18 cellular contexts compared by ENCODE assay signal in the genomic region with DNA sequence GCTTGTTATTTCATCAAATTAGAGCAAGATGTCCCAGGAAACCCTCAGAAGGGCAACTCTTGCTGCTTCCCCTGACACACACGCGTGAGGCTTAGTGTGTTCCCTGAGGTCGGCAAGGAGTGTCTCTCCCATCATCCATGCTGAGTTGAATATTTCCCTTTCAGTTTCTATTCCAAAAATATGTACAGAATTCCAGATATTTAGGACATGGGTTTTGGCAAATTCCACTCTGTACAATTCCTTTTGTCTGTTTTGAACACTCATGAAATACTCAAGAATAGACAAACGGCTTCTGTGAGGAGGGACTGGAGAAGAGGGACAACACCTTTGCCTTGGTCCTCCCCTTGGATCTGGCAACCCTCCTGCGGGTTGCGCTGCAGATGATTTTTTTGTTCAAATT.
DNase-seq lines count a peak whose midpoint lies in the region; ATAC-seq, FAIRE-seq and TF ChIP-seq lines count a peak whose summit lies in the region.
"Had no signal": no experiment of that assay in that cellular context is flagged by ENCODE, and none has a peak within 500 bp of the region (broad histone marks: within the 10 kb centered on the region; RNA-seq: fewer than 3 reads in every experiment).

No MANE protein-coding gene starts in this region.

- H3K36me3 ChIP-seq in GM23248 (ENCODE audit: low read depth) = peaks cover 94% of the 10 kb centered on the region
- H3K36me3 ChIP-seq in mucosa of descending colon (ENCODE audit: low read depth) = no peaks in the 10 kb centered on the region

- ATAC-seq in sciatic nerve (peak; percentile 36), mucosa of descending colon (no peak)
- no peak for ATAC-seq in naive thymus-derived CD8-positive, alpha-beta T cell
- ATAC-seq: A549, PC-3 had no signal

- no peak for TF ChIP-seq POLR2A in GM12892 (IDR thresholded peaks at IDR 0.05; ENCODE audit: low read depth, low read length)

- no peak for FAIRE-seq in GM12892 (lab: Jason Lieb, UNC)
- FAIRE-seq: GM19239 had no signal

- TF ChIP-seq CTCF in astrocyte of the spinal cord (IDR thresholded peaks at IDR 0.05; ENCODE audit: low read depth, low read length) (no peak), mucosa of descending colon (IDR thresholded peaks at IDR 0.05) (no peak)

- H3K9me3 Mint-ChIP-seq in naive thymus-derived CD8-positive, alpha-beta T cell = no peaks in the 10 kb centered on the region
- H3K9me3 Mint-ChIP-seq: CD4-positive, CD25-positive, alpha-beta regulatory T cell had no signal

- H3K79me2 ChIP-seq in GM23248 (ENCODE audit: insufficient read depth) = peaks cover 63% of the 10 kb centered on the region

- no peaks in the 10 kb centered on the region for H3K9me2 ChIP-seq in GM23248 (ENCODE audit: insufficient read depth)

- in situ Hi-C loops in GM23248 (cut with MboI) = no loop called here
- in situ Hi-C loops in astrocyte of the spinal cord (cut with HindIII; ENCODE audit: low sequenced_read_pairs) = no loop called here

- intact Hi-C loops in sciatic nerve (cut with DNase I) = no loop called here
- intact Hi-C loops in mucosa of descending colon (cut with DNase I, micrococcal nuclease) = no loop called here

- POLR2A ChIA-PET in naive thymus-derived CD8-positive, alpha-beta T cell (lab: Charles Lee) = no interaction called here

- H3K4me1 ChIP-seq in GM23248 (ENCODE audit: insufficient read depth) = peaks cover 22% of the 10 kb centered on the region
- H3K4me1 ChIP-seq in mucosa of descending colon (ENCODE audit: low read depth) = no peaks in the 10 kb centered on the region
- H3K4me1 ChIP-seq: A549 had no signal

- H3K27me3 Mint-ChIP-seq in naive thymus-derived CD8-positive, alpha-beta T cell = no peaks in the 10 kb centered on the region

- H3K9ac ChIP-seq in GM23248 = no peak overlapping the region
- H3K9ac ChIP-seq: KMS-11 had no signal

- H2AFZ ChIP-seq in GM23248 = no peak overlapping the region

- no peaks in the 10 kb centered on the region for H3K36me3 Mint-ChIP-seq in naive thymus-derived CD8-positive, alpha-beta T cell
- H3K36me3 Mint-ChIP-seq: CD4-positive, CD25-positive, alpha-beta regulatory T cell had no signal

- H3K27me3 ChIP-seq in GM23248 (replicated peaks; ENCODE audit: insufficient read depth) = no peaks in the 10 kb centered on the region
- H3K27me3 ChIP-seq: MG63 had no signal

- no peaks in the 10 kb centered on the region for H3K4me1 Mint-ChIP-seq in naive thymus-derived CD8-positive, alpha-beta T cell
- H3K4me1 Mint-ChIP-seq: CD4-positive, CD25-positive, alpha-beta regulatory T cell had no signal

- H3K4me3 ChIP-seq in GM23248 (no peak overlapping the region), astrocyte of the spinal cord (ENCODE audit: low read depth, low read length) (no peak overlapping the region), mucosa of descending colon (no peak overlapping the region)
- H3K4me3 ChIP-seq: A549, MG63 had no signal

- H4K20me1 ChIP-seq in GM23248 (ENCODE audit: insufficient read depth) = no peaks in the 10 kb centered on the region

- H3K27ac ChIP-seq in GM23248 = peak overlapping the region; percentile 28
- H3K27ac ChIP-seq: A549, KMS-11 had no signal

- H3F3A ChIP-seq in GM23248 (ENCODE audit: insufficient read depth) = peaks cover 91% of the 10 kb centered on the region

- no peak overlapping the region for H3K27ac Mint-ChIP-seq in naive thymus-derived CD8-positive, alpha-beta T cell

- DNase-seq in GM23248 (no peak), astrocyte of the spinal cord (ENCODE audit: low read depth, low spot score) (peak; percentile 41), foreskin melanocyte (peak; percentile 14), sciatic nerve (ENCODE audit: low spot score) (no peak), GM12892 (ENCODE audit: insufficient read length) (no peak), mucosa of descending colon (no peak), iPS-NIHi7 (ENCODE audit: extremely low spot score) (no peak)
- DNase-seq in naive thymus-derived CD8-positive, alpha-beta T cell = no peak
- DNase-seq: AML-193; CD4-positive, CD25-positive, alpha-beta regulatory T cell; GOT3; MG63; NCI-H1092 treated with DMSO at 0.1 percent for 48 hours; NCI-H1694; PC-3 had no signal

- WGBS in GM23248 (ENCODE audit: low coverage in 1 of 2, low lambda C conversion rate in 2 of 2, missing lambda C conversion rate in 2 of 2), 2 experiments = 91 to 96% methylated on average over 6 of the region's 6 CpGs

- H3K4me3 Mint-ChIP-seq in naive thymus-derived CD8-positive, alpha-beta T cell = no peak overlapping the region
- H3K4me3 Mint-ChIP-seq: CD4-positive, CD25-positive, alpha-beta regulatory T cell had no signal

- no peaks in the 10 kb centered on the region for H3K9me3 ChIP-seq in GM23248 (ENCODE audit: low read depth)
- H3K9me3 ChIP-seq in mucosa of descending colon = no peaks in the 10 kb centered on the region
- H3K9me3 ChIP-seq: A549, MG63 had no signal

- no peak overlapping the region for H3K4me2 ChIP-seq in GM23248 (ENCODE audit: unreplicated experiment)
- H3K4me2 ChIP-seq: A549, KMS-11 had no signal

Comparison
In these comparisons a context has a peak if more than half of its experiments do, and no peak if none do; other contexts are left out.
1. DNase-seq: peak in astrocyte of the spinal cord (single experiment) and foreskin melanocyte (single experiment); none in GM23248 (single experiment), sciatic nerve (single experiment), GM12892 (single experiment), mucosa of descending colon (0 of 3), naive thymus-derived CD8-positive, alpha-beta T cell (0 of 10) and iPS-NIHi7 (single experiment).